1 cellular context compared by ENCODE assay signal in genomic region chr22:31748490-31748889, GRCh38.
TF ChIP-seq lines count a peak whose summit lies in the region.

No MANE protein-coding gene starts in this region.

TF ChIP-seq in IMR-90, 13 proteins besides CTCF, POLR2A, EP300 and RAD21 (continued from another document):
- TF ChIP-seq SMC3 (IDR thresholded peaks at IDR 0.05; ENCODE audit: low read depth, low read length) (no peak), RCOR1 (IDR thresholded peaks at IDR 0.05; ENCODE audit: insufficient replicate concordance, low read length) (no peak), MXI1 (IDR thresholded peaks at IDR 0.05; ENCODE audit: borderline replicate concordance, low read depth, low read length) (no peak), ELK1 (IDR thresholded peaks at IDR 0.05; ENCODE audit: borderline replicate concordance, low read depth, low read length) (no peak), FOS (IDR thresholded peaks at IDR 0.05; ENCODE audit: low read depth, low read length) (no peak), RFX5 (IDR thresholded peaks at IDR 0.05; ENCODE audit: low read depth, low read length) (no peak), USF2 (IDR thresholded peaks at IDR 0.05; ENCODE audit: low read depth, low read length) (no peak), NFE2L2 (IDR thresholded peaks at IDR 0.05; ENCODE audit: low read depth, low read length) (no peak), MAFK (IDR thresholded peaks at IDR 0.05; ENCODE audit: low read depth, low read length) (no peak), CHD1 (IDR thresholded peaks at IDR 0.05; ENCODE audit: low read depth, low read length) (no peak)
